ENCODE assay signal across 2 cellular contexts in genomic region chr13:114016321-114017027, GRCh38.
TF ChIP-seq lines count a peak whose summit lies in the region.

No MANE protein-coding gene starts in this region.

TF ChIP-seq in IMR-90, 13 proteins besides CTCF, POLR2A, EP300 and RAD21:
- TF ChIP-seq MXI1 (IDR thresholded peaks at IDR 0.05; ENCODE audit: borderline replicate concordance, low read depth, low read length) (no peak), MAFK (IDR thresholded peaks at IDR 0.05; ENCODE audit: low read depth, low read length) (no peak), FOS (IDR thresholded peaks at IDR 0.05; ENCODE audit: low read depth, low read length) (no peak), BHLHE40 (IDR thresholded peaks at IDR 0.05; ENCODE audit: low read depth, low read length) (no peak), ELK1 (IDR thresholded peaks at IDR 0.05; ENCODE audit: borderline replicate concordance, low read depth, low read length) (no peak), USF2 (IDR thresholded peaks at IDR 0.05; ENCODE audit: low read depth, low read length) (no peak), RFX5 (IDR thresholded peaks at IDR 0.05; ENCODE audit: low read depth, low read length) (no peak), NFE2L2 (IDR thresholded peaks at IDR 0.05; ENCODE audit: low read depth, low read length) (no peak), MAZ (IDR thresholded peaks at IDR 0.05; ENCODE audit: borderline replicate concordance, low read depth, low read length) (no peak), CEBPB (IDR thresholded peaks at IDR 0.05; ENCODE audit: low read depth, low read length) (no peak), RCOR1 (IDR thresholded peaks at IDR 0.05; ENCODE audit: insufficient replicate concordance, low read length) (no peak), CHD1 (IDR thresholded peaks at IDR 0.05; ENCODE audit: low read depth, low read length) (no peak), SMC3 (IDR thresholded peaks at IDR 0.05; ENCODE audit: low read depth, low read length) (no peak)

TF ChIP-seq in HEK293T, 16 proteins besides CTCF, POLR2A, EP300 and RAD21 (continued from another document):
- TF ChIP-seq BHLHE40 (IDR thresholded peaks at IDR 0.05; ENCODE audit: borderline replicate concordance) (no peak), ZNF384 (IDR thresholded peaks at IDR 0.05) (no peak), L3MBTL2 (conservative IDR thresholded peaks at IDR 0.05) (no peak), CTBP1 (IDR thresholded peaks at IDR 0.05; ENCODE audit: borderline replicate concordance) (no peak), TARDBP (IDR thresholded peaks at IDR 0.05) (no peak)
